8 cellular contexts compared by ENCODE assay signal in genomic region chr5:131281133-131281867, GRCh38. TPM values are rescaled to one million over a fixed set of nuclear protein-coding genes. Genes with fewer than 3 reads are reported as not detected.
DNase-seq lines count a peak whose midpoint lies in the region; ATAC-seq and TF ChIP-seq lines count a peak whose summit lies in the region.

No MANE protein-coding gene starts in this region.

- no peak overlapping the region for H3K9ac ChIP-seq in H9 (ENCODE audit: extremely low read depth, insufficient read length, low read length)

- peak; percentile 23 for DNase-seq in ACHN
- DNase-seq in LoVo (ENCODE audit: low spot score) = peak; percentile 79
- no peak for DNase-seq in H7
- no peak for DNase-seq in H9
- DNase-seq in RWPE1 (ENCODE audit: low spot score) = no peak
- no peak for DNase-seq in activated CD8-positive, alpha-beta memory T cell treated with anti-CD3 and anti-CD28 coated beads, Interleukin-2, amount 50 U/mL, for 48 hours

- H4K91ac ChIP-seq in H9 (ENCODE audit: insufficient read length, low read depth, low read length) = no peak overlapping the region

- no peak overlapping the region for H2BK5ac ChIP-seq in H9 (ENCODE audit: insufficient read length, low read length)

- WGBS in H9 (ENCODE audit: extremely low coverage, insufficient read length, low lambda C conversion rate) = no CpG with 5 or more reads among the region's 5 CpGs

- H3K79me1 ChIP-seq in H9 (ENCODE audit: insufficient read depth, low read depth, low read length, poor library complexity, severe bottlenecking) = peaks cover 9% of the 10 kb centered on the region

- peak overlapping the region in 1 of 3 experiments; percentile 2; a peak in 2 of 7 replicates for H3K27ac Mint-ChIP-seq in H9

- H3K27ac ChIP-seq in H9 (ENCODE audit: insufficient read length, low read depth, low read length) (no peak overlapping the region), RWPE1 (no peak overlapping the region)

- H3K27me3 Mint-ChIP-seq in H9 (ENCODE audit: low read depth) = no peaks in the 10 kb centered on the region; the same call in 1 of the 2 replicates

- peak; percentile 37 for ATAC-seq in GM21360 (IDR thresholded peaks at IDR 0.05; ENCODE audit: unreplicated experiment)
- ATAC-seq in esophagus mucosa = peak; percentile 68

- peaks cover 3 to 13% (median 4%) of the 10 kb centered on the region in 3 experiments; a peak in 6 of 7 replicates for H3K36me3 Mint-ChIP-seq in H9 (ENCODE audit: insufficient read depth in 1 of 3, low read depth in 3 of 3)

- H2AK5ac ChIP-seq in H9 (ENCODE audit: insufficient read length, low read length) = no peak overlapping the region

- no peak overlapping the region for H4K5ac ChIP-seq in H9 (ENCODE audit: insufficient read length, low read depth, low read length)

- H3K4me3 ChIP-seq in H7 (ENCODE audit: insufficient read depth, low read depth, low read length) = no peak overlapping the region

- peaks cover 12% of the 10 kb centered on the region in 2 experiments; a peak in 4 of 5 replicates for H3K9me3 Mint-ChIP-seq in H9

- no peak overlapping the region for H3K23ac ChIP-seq in H9 (ENCODE audit: insufficient read length, low read depth, low read length)

- no peaks in the 10 kb centered on the region for H3K4me1 ChIP-seq in H9 (ENCODE audit: insufficient read depth, low read length)

- no peak overlapping the region for H2BK15ac ChIP-seq in H9 (ENCODE audit: low read depth, low read length)

- no peak overlapping the region for H3K4ac ChIP-seq in H9 (ENCODE audit: low read depth, low read length)

- H3T11ph ChIP-seq in H9 (ENCODE audit: low read length) = no peak overlapping the region

- H4K8ac ChIP-seq in H9 (replicated peaks; ENCODE audit: insufficient read length, low read depth, low read length) = no peak overlapping the region

- no peak for TF ChIP-seq CTCF in H9 (conservative IDR thresholded peaks at IDR 0.05)
- no peak for TF ChIP-seq CTCF in RWPE1 (conservative IDR thresholded peaks at IDR 0.05; ENCODE audit: low read depth)

- no peak overlapping the region for H3K4me3 Mint-ChIP-seq in H9

- no peak overlapping the region for H2BK12ac ChIP-seq in H9 (ENCODE audit: insufficient read length, low read depth, low read length)

- CTCF ChIA-PET in RWPE1 (lab: Yijun Ruan, JAX) = no interaction called here

- H2BK120ac ChIP-seq in H9 (ENCODE audit: low read depth, low read length, poor library complexity, severe bottlenecking) = no peak overlapping the region

- H3K79me2 ChIP-seq in H9 (ENCODE audit: insufficient read depth, low read length) = peaks cover 2% of the 10 kb centered on the region; the same call in 1 of the 2 replicates

- no peak overlapping the region for H2BK20ac ChIP-seq in H9 (ENCODE audit: low read depth, low read length, poor library complexity, severe bottlenecking)

- peaks cover 2% of the 10 kb centered on the region for H4K20me1 ChIP-seq in H9 (ENCODE audit: control insufficient read depth, insufficient read depth, insufficient read length)

- no peaks in the 10 kb centered on the region for H3K36me3 ChIP-seq in H7 (replicated peaks; ENCODE audit: control insufficient read depth, insufficient read depth, low read length)

- in situ Hi-C loops in ACHN (cut with HindIII; ENCODE audit: low pct_ligation_motif_present, low pct_unique_long_range_greater_than_20kb, low sequenced_read_pairs) = no loop called here

- no peak overlapping the region for H2AFZ ChIP-seq in H9 (ENCODE audit: low read length)

- H3K56ac ChIP-seq in H9 (ENCODE audit: insufficient read length, low read depth, low read length) = no peak overlapping the region

- POLR2A ChIA-PET in RWPE1 (lab: Yijun Ruan, JAX; ENCODE audit: low non-redundant PET) = no interaction called here

- H3K27me3 ChIP-seq in H7 (ENCODE audit: control insufficient read depth, insufficient read depth, low read length) (no peaks in the 10 kb centered on the region), H9 (ENCODE audit: insufficient read depth, low read length) (no peaks in the 10 kb centered on the region)

- no peak overlapping the region for H3K4me2 ChIP-seq in H9 (ENCODE audit: insufficient read depth, insufficient read length, low read length)

- H3K9me3 ChIP-seq in H9 (ENCODE audit: control insufficient read depth, low read depth, low read length) = no peaks in the 10 kb centered on the region

- no peaks in the 10 kb centered on the region for H3K23me2 ChIP-seq in H9 (ENCODE audit: insufficient read length, low read depth, low read length, poor library complexity, severe bottlenecking)

- H3K14ac ChIP-seq in H9 (ENCODE audit: insufficient read depth, low read length) = no peak overlapping the region

- H3K4me1 Mint-ChIP-seq in H9 = peaks cover 6 to 13% of the 10 kb centered on the region in 2 experiments

- no peak overlapping the region for H3K18ac ChIP-seq in H9 (ENCODE audit: insufficient read length, low read depth, low read length)

RNA-seq across cellular contexts. Expression of gene CDC42SE2, which starts 17.4 kb away (rescaled TPM):
- total RNA-seq in esophagus mucosa (15.2 TPM), H9 (2021) (22.2 and 23.2 TPM in 2 replicates)
- 25.9 and 36.6 TPM in 2 replicates for total RNA-seq in H7 (2014; rRNA removed; shearing (Covaris generic))

Comparison
In these comparisons a context has a peak if more than half of its experiments do, and no peak if none do; other contexts are left out.
1. DNase-seq: peak in ACHN (single experiment) and LoVo (single experiment); none in H7 (single experiment), H9 (single experiment), RWPE1 (single experiment) and activated CD8-positive, alpha-beta memory T cell treated with anti-CD3 and anti-CD28 coated beads, Interleukin-2, amount 50 U/mL, for 48 hours (single experiment).